In genomic region chr3:73427018-73427750, GRCh38 we compare ENCODE assay signal across 23 cellular contexts.
DNase-seq lines count a peak whose midpoint lies in the region; ATAC-seq and TF ChIP-seq lines count a peak whose summit lies in the region.
"Had no signal": no experiment of that assay in that cellular context is flagged by ENCODE, and none has a peak within 500 bp of the region (broad histone marks: within the 10 kb centered on the region; RNA-seq: fewer than 3 reads in every experiment).

No MANE protein-coding gene starts in this region.

- no peak overlapping the region for H3K4me3 ChIP-seq in right atrium auricular region
- no peak overlapping the region for H3K4me3 ChIP-seq in lung
- H3K4me3 ChIP-seq in uterus, result no peak overlapping the region
- H3K4me3 ChIP-seq: colonic mucosa, GM23248, upper lobe of left lung had no signal

- H3K27ac ChIP-seq in right atrium auricular region (peak overlapping the region in 1 of 2 donors; percentile 69), lung (ENCODE audit: low read depth in 1 of 2, low read length in 1 of 2) (peak overlapping the region; percentile 17 to 83), uterus (peak overlapping the region; percentile 53 to 61)
- H3K27ac ChIP-seq: colonic mucosa, GM23248 had no signal

- TF ChIP-seq CTCF in right atrium auricular region (IDR thresholded peaks at IDR 0.05), result no peak
- no peak for TF ChIP-seq CTCF in lung (IDR thresholded peaks at IDR 0.05; ENCODE audit: control extremely low read depth, extremely low read depth)
- no peak for TF ChIP-seq CTCF in uterus (IDR thresholded peaks at IDR 0.05)

- H3K27me3 ChIP-seq in right atrium auricular region (no peaks in the 10 kb centered on the region), lung (ENCODE audit: control insufficient read depth, insufficient read depth) (no peaks in the 10 kb centered on the region), uterus (no peaks in the 10 kb centered on the region)
- H3K27me3 ChIP-seq: colonic mucosa, upper lobe of left lung had no signal

- CTCF ChIA-PET in activated CD4-positive, alpha-beta T cell treated with anti-CD3 and anti-CD28 coated beads for 36 hours (lab: Charles Lee), result interaction anchor here (0.7 to 1.1 kb wide), 2 partner anchors 11 to 117 kb away, joined by 3 to 4 read pairs; no protein-coding TSS in a partner anchor

- no peaks in the 10 kb centered on the region for H3K36me3 Mint-ChIP-seq in activated CD4-positive, alpha-beta T cell treated with anti-CD3 and anti-CD28 coated beads for 36 hours (ENCODE audit: low read depth)
- H3K36me3 Mint-ChIP-seq: activated CD8-positive, alpha-beta memory T cell treated with anti-CD3 and anti-CD28 coated beads, Interleukin-2, amount 10 ng/mL, durations not matched to agents 7 days and 5 days; CD8-positive, alpha-beta memory T cell had no signal

- no peaks in the 10 kb centered on the region for H3K4me1 Mint-ChIP-seq in activated CD4-positive, alpha-beta T cell treated with anti-CD3 and anti-CD28 coated beads for 36 hours
- H3K4me1 Mint-ChIP-seq: activated CD8-positive, alpha-beta memory T cell treated with anti-CD3 and anti-CD28 coated beads, Interleukin-2, amount 10 ng/mL, durations not matched to agents 7 days and 5 days; CD8-positive, alpha-beta memory T cell had no signal

- no peaks in the 10 kb centered on the region for H3K9me3 ChIP-seq in right atrium auricular region
- no peaks in the 10 kb centered on the region for H3K9me3 ChIP-seq in lung (ENCODE audit: control insufficient read depth in 2 of 2, insufficient read depth in 1 of 2, low read length in 1 of 2)
- H3K9me3 ChIP-seq in uterus, result no peaks in the 10 kb centered on the region
- H3K9me3 ChIP-seq: colonic mucosa, upper lobe of left lung had no signal

- intact Hi-C loops in Right ventricle myocardium inferior (cut with DNase I), result no loop called here
- intact Hi-C loops in uterus (cut with DNase I; ENCODE audit: low total_unique reads), result loop anchor here (5.0 kb wide), 1 partner anchor 325 kb away; no protein-coding TSS in a partner anchor
- intact Hi-C loops in activated CD4-positive, alpha-beta T cell treated with anti-CD3 and anti-CD28 coated beads for 36 hours (cut with DNase I, micrococcal nuclease), result no loop called here

- peaks cover 0 to 31% of the 10 kb centered on the region in 2 donors for H3K4me1 ChIP-seq in right atrium auricular region
- H3K4me1 ChIP-seq in lung (ENCODE audit: control insufficient read depth in 2 of 2, insufficient read depth in 2 of 2, low read length in 2 of 2), result peaks cover 2 to 3% of the 10 kb centered on the region in 2 donors
- peaks cover 0 to 17% of the 10 kb centered on the region in 2 donors for H3K4me1 ChIP-seq in uterus
- H3K4me1 ChIP-seq: colonic mucosa, upper lobe of left lung had no signal

- 77 to 80% methylated on average over 11 of the region's 11 CpGs for WGBS in lung, 2 donors

- ATAC-seq in Right ventricle myocardium inferior (peak; percentile 83), lung (ENCODE audit: insufficient read depth, low FRiP score) (no peak)
- ATAC-seq in activated CD4-positive, alpha-beta T cell treated with anti-CD3 and anti-CD28 coated beads for 36 hours, result no peak
- ATAC-seq: activated CD8-positive, alpha-beta memory T cell treated with anti-CD3 and anti-CD28 coated beads, Interleukin-2, amount 10 ng/mL, durations not matched to agents 7 days and 5 days; stimulated activated naive CD8-positive, alpha-beta T cell treated with anti-CD3 and anti-CD28 coated beads, Interleukin-15, Interleukin-2, amounts not matched to agents 100 U/mL and 50 U/mL, for 24 hours had no signal

- no peak overlapping the region for H3K27ac Mint-ChIP-seq in activated CD4-positive, alpha-beta T cell treated with anti-CD3 and anti-CD28 coated beads for 36 hours
- H3K27ac Mint-ChIP-seq: activated CD8-positive, alpha-beta memory T cell treated with anti-CD3 and anti-CD28 coated beads, Interleukin-2, amount 10 ng/mL, durations not matched to agents 7 days and 5 days; activated T-helper 1 cell treated with anti-CD3 and anti-CD28 coated beads, Interleukin-12 subunit alpha, Interleukin-12 subunit beta, Interleukin-2, Interleukin-4 antibody, amounts not matched to agents 30 ng/mL and 10 ng/mL and 1 ng/mL, durations not matched to agents 14 hours and 24 hours and 36 hours had no signal

- POLR2A ChIA-PET in activated CD4-positive, alpha-beta T cell treated with anti-CD3 and anti-CD28 coated beads for 36 hours (lab: Charles Lee), result no interaction called here

- H3K27me3 Mint-ChIP-seq in activated CD4-positive, alpha-beta T cell treated with anti-CD3 and anti-CD28 coated beads for 36 hours, result peaks cover 7% of the 10 kb centered on the region
- H3K27me3 Mint-ChIP-seq: activated CD8-positive, alpha-beta memory T cell treated with anti-CD3 and anti-CD28 coated beads, Interleukin-2, amount 10 ng/mL, durations not matched to agents 7 days and 5 days had no signal

- H3K36me3 ChIP-seq in right atrium auricular region, result no peaks in the 10 kb centered on the region
- no peaks in the 10 kb centered on the region for H3K36me3 ChIP-seq in lung (ENCODE audit: control insufficient read depth in 2 of 2, insufficient read depth in 2 of 2, low read length in 2 of 2)
- no peaks in the 10 kb centered on the region for H3K36me3 ChIP-seq in uterus
- H3K36me3 ChIP-seq: colonic mucosa, upper lobe of left lung had no signal

- H3K9me3 Mint-ChIP-seq in activated CD4-positive, alpha-beta T cell treated with anti-CD3 and anti-CD28 coated beads for 36 hours (ENCODE audit: low read depth), result no peaks in the 10 kb centered on the region
- H3K9me3 Mint-ChIP-seq: activated T-helper 1 cell treated with anti-CD3 and anti-CD28 coated beads, Interleukin-12 subunit alpha, Interleukin-12 subunit beta, Interleukin-2, Interleukin-4 antibody, amounts not matched to agents 30 ng/mL and 10 ng/mL and 1 ng/mL, durations not matched to agents 14 hours and 24 hours and 36 hours had no signal

- TF ChIP-seq POLR2A in uterus (IDR thresholded peaks at IDR 0.05), result no peak

- DNase-seq in Right ventricle myocardium inferior (ENCODE audit: missing footprints) (no peak), right atrium auricular region (ENCODE audit: low spot score) (no peak), lung (ENCODE audit: low spot score) (no peak), retina (peak; percentile 50), uterus (no peak), Ammon's horn (ENCODE audit: low spot score) (no peak), NCI-H446 (lab: John Stamatoyannopoulos, UW) (no peak)
- DNase-seq in activated CD4-positive, alpha-beta T cell treated with anti-CD3 and anti-CD28 coated beads for 36 hours, result no peak
- DNase-seq: activated CD4-positive, alpha-beta T cell treated with anti-CD3 and anti-CD28 coated beads, Interleukin-2, amount 50 U/mL, for 1 hour; activated CD8-positive, alpha-beta memory T cell treated with anti-CD3 and anti-CD28 coated beads, Interleukin-2, amount 10 ng/mL, durations not matched to agents 7 days and 5 days; activated naive CD4-positive, alpha-beta T cell treated with anti-CD3 and anti-CD28 coated beads, Interleukin-2, amount 50 U/mL, for 16 hours; AML-193; CD8-positive, alpha-beta memory T cell; colonic mucosa; DMS153; islet precursor cell; NCI-H1417; NCI-H526; occipital lobe; stimulated activated naive CD8-positive, alpha-beta T cell treated with anti-CD3 and anti-CD28 coated beads, Interleukin-15, Interleukin-2, amounts not matched to agents 100 U/mL and 50 U/mL, for 24 hours; upper lobe of left lung had no signal

- H3K4me3 Mint-ChIP-seq in activated CD4-positive, alpha-beta T cell treated with anti-CD3 and anti-CD28 coated beads for 36 hours, result no peak overlapping the region
- H3K4me3 Mint-ChIP-seq: activated CD8-positive, alpha-beta memory T cell treated with anti-CD3 and anti-CD28 coated beads, Interleukin-2, amount 10 ng/mL, durations not matched to agents 7 days and 5 days; activated T-helper 1 cell treated with anti-CD3 and anti-CD28 coated beads, Interleukin-12 subunit alpha, Interleukin-12 subunit beta, Interleukin-2, Interleukin-4 antibody, amounts not matched to agents 30 ng/mL and 10 ng/mL and 1 ng/mL, durations not matched to agents 14 hours and 24 hours and 36 hours; CD8-positive, alpha-beta memory T cell had no signal
